1 cellular context compared by ENCODE assay signal in the genomic region with DNA sequence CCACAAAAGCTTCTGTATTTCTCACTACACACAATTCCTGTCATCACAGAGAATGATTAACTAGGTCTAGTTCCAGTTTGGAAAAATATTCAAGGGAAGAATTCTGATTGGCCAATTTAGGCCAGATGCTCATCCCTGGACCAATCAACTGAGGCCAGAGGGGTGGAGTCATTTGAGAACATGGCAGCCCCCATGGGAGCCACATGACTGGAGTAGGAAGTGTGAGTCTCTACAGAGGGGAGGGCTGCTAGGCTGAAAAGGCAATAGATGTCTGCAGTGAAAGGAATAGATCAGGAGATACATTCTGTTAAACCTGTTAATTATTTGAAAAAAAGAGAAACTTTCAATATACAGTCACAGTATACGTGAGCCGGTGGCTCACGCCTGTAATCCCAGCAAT.
TF ChIP-seq lines count a peak whose summit lies in the region.
"Not testable (repeated sequence)": the region's sequence is repeated elsewhere in the genome, so short reads cannot be mapped to it uniquely, and the experiment has no call there.

No MANE protein-coding gene starts in this region.

TF ChIP-seq in K562, 482 proteins besides CTCF, POLR2A, EP300 and RAD21:
- TF ChIP-seq, protein P1, sequence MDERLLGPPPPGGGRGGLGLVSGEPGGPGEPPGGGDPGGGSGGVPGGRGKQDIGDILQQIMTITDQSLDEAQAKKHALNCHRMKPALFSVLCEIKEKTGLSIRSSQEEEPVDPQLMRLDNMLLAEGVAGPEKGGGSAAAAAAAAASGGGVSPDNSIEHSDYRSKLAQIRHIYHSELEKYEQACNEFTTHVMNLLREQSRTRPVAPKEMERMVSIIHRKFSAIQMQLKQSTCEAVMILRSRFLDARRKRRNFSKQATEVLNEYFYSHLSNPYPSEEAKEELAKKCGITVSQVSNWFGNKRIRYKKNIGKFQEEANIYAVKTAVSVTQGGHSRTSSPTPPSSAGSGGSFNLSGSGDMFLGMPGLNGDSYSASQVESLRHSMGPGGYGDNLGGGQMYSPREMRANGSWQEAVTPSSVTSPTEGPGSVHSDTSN (CRISPR knock-in tag; IDR thresholded peaks at IDR 0.05; ENCODE audit: low read depth) = not testable (repeated sequence)
- TF ChIP-seq, protein P1 (tag; conservative IDR thresholded peaks at IDR 0.05; ENCODE audit: low read depth) = 0 out of 2 replicates have a peak, but pooled peaks have one; percentile 28
- TF ChIP-seq, protein P2, sequence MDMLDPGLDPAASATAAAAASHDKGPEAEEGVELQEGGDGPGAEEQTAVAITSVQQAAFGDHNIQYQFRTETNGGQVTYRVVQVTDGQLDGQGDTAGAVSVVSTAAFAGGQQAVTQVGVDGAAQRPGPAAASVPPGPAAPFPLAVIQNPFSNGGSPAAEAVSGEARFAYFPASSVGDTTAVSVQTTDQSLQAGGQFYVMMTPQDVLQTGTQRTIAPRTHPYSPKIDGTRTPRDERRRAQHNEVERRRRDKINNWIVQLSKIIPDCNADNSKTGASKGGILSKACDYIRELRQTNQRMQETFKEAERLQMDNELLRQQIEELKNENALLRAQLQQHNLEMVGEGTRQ (CRISPR knock-in tag; IDR thresholded peaks at IDR 0.05) = peak; percentile 23; the same call in 1 of the 2 replicates
- TF ChIP-seq MEIS2 (IDR thresholded peaks at IDR 0.05; ENCODE audit: partially characterized antibody) (peak; percentile 22), USF1 (CRISPR knock-in tag; IDR thresholded peaks at IDR 0.05) (0 out of 2 replicates have a peak, but pooled peaks have one; percentile 29), MYC (IDR thresholded peaks at IDR 0.05; ENCODE audit: low read depth, low read length) (peak; percentile 54), YY1 (IDR thresholded peaks at IDR 0.05; ENCODE audit: borderline replicate concordance in 1 of 3, control insufficient read depth in 1 of 3, extremely low read depth in 1 of 3, insufficient read depth in 3 of 3, insufficient read length in 1 of 3, insufficient replicate concordance in 2 of 3, low read depth in 1 of 3, low read length in 2 of 3) (peak in 2 of 3 experiments; percentile 44 to 72), RAD51 (IDR thresholded peaks at IDR 0.05; ENCODE audit: borderline replicate concordance, low read depth) (peak; percentile 44; the same call in 1 of the 2 replicates)
- TF ChIP-seq MYC (CRISPR knock-in tag; IDR thresholded peaks at IDR 0.05; ENCODE audit: borderline replicate concordance, low read depth) = not testable (repeated sequence)
- TF ChIP-seq, protein P3, sequence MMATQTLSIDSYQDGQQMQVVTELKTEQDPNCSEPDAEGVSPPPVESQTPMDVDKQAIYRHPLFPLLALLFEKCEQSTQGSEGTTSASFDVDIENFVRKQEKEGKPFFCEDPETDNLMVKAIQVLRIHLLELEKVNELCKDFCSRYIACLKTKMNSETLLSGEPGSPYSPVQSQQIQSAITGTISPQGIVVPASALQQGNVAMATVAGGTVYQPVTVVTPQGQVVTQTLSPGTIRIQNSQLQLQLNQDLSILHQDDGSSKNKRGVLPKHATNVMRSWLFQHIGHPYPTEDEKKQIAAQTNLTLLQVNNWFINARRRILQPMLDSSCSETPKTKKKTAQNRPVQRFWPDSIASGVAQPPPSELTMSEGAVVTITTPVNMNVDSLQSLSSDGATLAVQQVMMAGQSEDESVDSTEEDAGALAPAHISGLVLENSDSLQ (IDR thresholded peaks at IDR 0.05) = 0 out of 2 replicates have a peak, but pooled peaks have one; percentile 27
